ENCODE assay signal across 16 cellular contexts in genomic region chr2:7595181-7595580, GRCh38.
DNase-seq lines count a peak whose midpoint lies in the region; ATAC-seq and TF ChIP-seq lines count a peak whose summit lies in the region.
"Had no signal": no experiment of that assay in that cellular context is flagged by ENCODE, and none has a peak within 500 bp of the region (broad histone marks: within the 10 kb centered on the region; RNA-seq: fewer than 3 reads in every experiment).

No MANE protein-coding gene starts in this region.

- intact Hi-C loops in spleen (cut with DNase I; ENCODE audit: low total_unique reads), result no loop called here

- no peaks in the 10 kb centered on the region for H3K27me3 Mint-ChIP-seq in glutamatergic neuron (ENCODE audit: unreplicated experiment)
- H3K27me3 Mint-ChIP-seq in naive thymus-derived CD8-positive, alpha-beta T cell, result no peaks in the 10 kb centered on the region

- peaks cover under 1% of the 10 kb centered on the region for H3K9me3 Mint-ChIP-seq in glutamatergic neuron (ENCODE audit: unreplicated experiment)
- H3K9me3 Mint-ChIP-seq in naive thymus-derived CD8-positive, alpha-beta T cell, result peaks cover 0 to 8% (median 0%) of the 10 kb centered on the region in 9 donors

- H3K27ac ChIP-seq in Karpas-422 (ENCODE audit: low read length) (no peak overlapping the region), spleen (no peak overlapping the region)
- H3K27ac ChIP-seq: PC-9, RWPE1 had no signal

- H3K36me3 ChIP-seq in Karpas-422 (ENCODE audit: insufficient read depth, low read length) (no peaks in the 10 kb centered on the region), spleen (no peaks in the 10 kb centered on the region)

- peak overlapping the region; percentile 15 for H3K27ac Mint-ChIP-seq in glutamatergic neuron (ENCODE audit: unreplicated experiment)
- H3K27ac Mint-ChIP-seq in naive thymus-derived CD8-positive, alpha-beta T cell, result no peak overlapping the region

- H3K4me3 Mint-ChIP-seq in glutamatergic neuron (ENCODE audit: unreplicated experiment), result no peak overlapping the region
- H3K4me3 Mint-ChIP-seq in naive thymus-derived CD8-positive, alpha-beta T cell, result no peak overlapping the region

- H3K4me1 ChIP-seq in Karpas-422 (ENCODE audit: low read length) (peaks cover 30% of the 10 kb centered on the region), spleen (no peaks in the 10 kb centered on the region)

- 58 to 87% (median 74%) methylated on average over 3 of the region's 3 CpGs for WGBS in spleen, 5 donors

- H3K9me2 ChIP-seq in Karpas-422 (replicated peaks; ENCODE audit: insufficient read depth, low read length), result no peaks in the 10 kb centered on the region

- H3K9me3 ChIP-seq in Karpas-422 (ENCODE audit: low read length) (no peaks in the 10 kb centered on the region), spleen (no peaks in the 10 kb centered on the region)

- no peaks in the 10 kb centered on the region for H3K79me2 ChIP-seq in Karpas-422 (ENCODE audit: low read length)

- H3K4me3 ChIP-seq in Karpas-422 (ENCODE audit: low read length), result no peak overlapping the region
- H3K4me3 ChIP-seq in spleen, result no peak overlapping the region
- H3K4me3 ChIP-seq: PC-9 had no signal

- H3K4me1 Mint-ChIP-seq in glutamatergic neuron (ENCODE audit: low read depth, unreplicated experiment), result peaks cover 14% of the 10 kb centered on the region
- H3K4me1 Mint-ChIP-seq in naive thymus-derived CD8-positive, alpha-beta T cell, result peaks cover 7 to 29% (median 16%) of the 10 kb centered on the region in 4 donors

- H3K36me3 Mint-ChIP-seq in glutamatergic neuron (ENCODE audit: unreplicated experiment), result no peaks in the 10 kb centered on the region
- H3K36me3 Mint-ChIP-seq in naive thymus-derived CD8-positive, alpha-beta T cell, result peaks cover 0 to 5% (median 0%) of the 10 kb centered on the region in 3 donors

- ATAC-seq in naive thymus-derived CD8-positive, alpha-beta T cell, result no peak
- no peak for ATAC-seq in HG02571 (IDR thresholded peaks at IDR 0.05; ENCODE audit: unreplicated experiment)

- no peak overlapping the region for H2AFZ ChIP-seq in Karpas-422 (ENCODE audit: low read length)
- H2AFZ ChIP-seq: PC-9 had no signal

- peak overlapping the region; percentile 5 for H3K4me2 ChIP-seq in Karpas-422 (ENCODE audit: low read depth, low read length, poor library complexity, severe bottlenecking)
- H3K4me2 ChIP-seq: PC-9 had no signal

- TF ChIP-seq CTCF in glutamatergic neuron (IDR thresholded peaks at IDR 0.05; ENCODE audit: partially characterized antibody, unreplicated experiment), result no peak
- no peak for TF ChIP-seq CTCF in spleen (IDR thresholded peaks at IDR 0.05 in 8 of 11, conservative IDR thresholded peaks at IDR 0.05 in 3 of 11)

- H3K9ac ChIP-seq in Karpas-422 (ENCODE audit: low read length), result no peak overlapping the region

- POLR2A ChIA-PET in naive thymus-derived CD8-positive, alpha-beta T cell (lab: Charles Lee), result no interaction called here

- H4K20me1 ChIP-seq in Karpas-422 (ENCODE audit: insufficient read depth, low read depth, low read length), result no peaks in the 10 kb centered on the region

- H3K27me3 ChIP-seq in Karpas-422 (ENCODE audit: low read length), result no peaks in the 10 kb centered on the region
- no peaks in the 10 kb centered on the region for H3K27me3 ChIP-seq in spleen (replicated peaks in 1 of 7)

- DNase-seq in DMS 273 treated with DMSO at 0.1 percent for 48 hours (lab: John Stamatoyannopoulos, UW) (peak; percentile 78), Karpas-422 (peak; percentile 70), NCI-H524 treated with DMSO at 0.1 percent for 48 hours (lab: John Stamatoyannopoulos, UW) (peak; percentile 99), glutamatergic neuron (no peak), spleen (no peak)
- DNase-seq in naive thymus-derived CD8-positive, alpha-beta T cell, result no peak
- DNase-seq: ACHN, COR-L47, DMS153, GF-D8, HCEC 1CT, NCI-H1417, NCI-H1930, PC-9 had no signal

- TF ChIP-seq POLR2A in spleen (IDR thresholded peaks at IDR 0.05), result no peak

Comparison
In these comparisons a context has a peak if more than half of its experiments do, and no peak if none do; other contexts are left out.
1. DNase-seq: peak in DMS 273 treated with DMSO at 0.1 percent for 48 hours (single experiment), Karpas-422 (single experiment) and NCI-H524 treated with DMSO at 0.1 percent for 48 hours (single experiment); none in glutamatergic neuron (single experiment), naive thymus-derived CD8-positive, alpha-beta T cell (0 of 10) and spleen (single experiment).